ENCODE assay signal across 17 cellular contexts in the genomic region with DNA sequence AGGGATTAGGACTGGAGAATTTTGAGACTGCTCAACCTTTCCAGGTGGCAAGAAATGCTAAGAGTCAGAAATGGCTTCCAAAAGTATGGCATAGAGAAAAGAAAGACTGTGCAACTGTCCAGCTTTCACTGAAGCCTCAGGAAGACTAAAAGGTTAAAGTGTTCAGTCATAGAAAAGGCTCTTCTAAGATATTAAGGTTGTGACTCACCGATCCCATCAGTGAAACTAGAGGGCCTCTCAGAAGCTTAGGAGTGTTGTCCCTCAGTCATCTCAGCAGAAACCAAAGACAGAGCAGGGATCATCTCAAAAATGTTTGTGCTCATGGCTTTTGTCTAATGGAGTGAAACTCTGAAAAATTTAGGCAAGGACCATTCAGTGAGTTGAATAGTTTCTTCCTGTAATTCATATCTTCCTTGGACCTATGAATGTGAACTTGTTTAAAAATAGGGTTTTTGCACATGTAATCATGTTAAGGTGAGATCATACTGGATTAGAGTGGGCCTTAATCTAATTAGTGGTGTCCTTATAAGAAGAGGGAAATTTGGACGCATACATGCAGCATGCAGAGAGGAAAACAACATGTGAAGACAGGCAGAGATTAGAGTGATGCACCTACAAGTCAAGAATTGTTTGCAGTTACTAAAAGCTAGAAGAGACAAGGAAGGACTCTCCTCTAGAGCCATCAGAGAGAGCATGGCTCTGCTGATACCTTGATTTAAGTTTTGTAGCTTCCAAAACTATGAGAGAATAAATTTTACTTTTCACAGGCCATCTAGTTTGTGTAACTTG.
A peak's percentile ranks its signal among the peaks of the same experiment; 100 is the strongest.
DNase-seq lines count a peak whose midpoint lies in the region; ATAC-seq and TF ChIP-seq lines count a peak whose summit lies in the region.
"Had no signal": no experiment of that assay in that cellular context is flagged by ENCODE, and none has a peak within 500 bp of the region (broad histone marks: within the 10 kb centered on the region; RNA-seq: fewer than 3 reads in every experiment).

No MANE protein-coding gene starts in this region.

- no peak overlapping the region for H3K9ac ChIP-seq in Karpas-422 (ENCODE audit: low read length)

- POLR2A ChIA-PET in A673 (lab: Charles Lee; ENCODE audit: low non-redundant PET), result no interaction called here

- H3K4me1 Mint-ChIP-seq in HFFc6 (ENCODE audit: low read depth), result peaks cover 55% of the 10 kb centered on the region
- H3K4me1 Mint-ChIP-seq: activated CD4-positive, alpha-beta T cell treated with anti-CD3 and anti-CD28 coated beads for 36 hours; T-helper 17 cell had no signal

- H3K27ac ChIP-seq in A673 (ENCODE audit: low read depth, low read length, poor library complexity, severe bottlenecking), result no peak overlapping the region
- H3K27ac ChIP-seq in Karpas-422 (ENCODE audit: low read length), result no peak overlapping the region
- H3K27ac ChIP-seq: neutrophil, vagina had no signal

- H3K9me3 ChIP-seq in A673 (ENCODE audit: low read depth, low read length, poor library complexity, severe bottlenecking), result no peaks in the 10 kb centered on the region
- H3K9me3 ChIP-seq in Karpas-422 (ENCODE audit: low read length), result no peaks in the 10 kb centered on the region
- H3K9me3 ChIP-seq: HAP-1, neutrophil, vagina had no signal

- peak overlapping the region; percentile 47 for H3K27ac Mint-ChIP-seq in HFFc6
- H3K27ac Mint-ChIP-seq: activated CD4-positive, alpha-beta T cell treated with anti-CD3 and anti-CD28 coated beads for 36 hours; T-helper 17 cell had no signal

- ATAC-seq in left ventricle myocardium superior (no peak), GM21825 (IDR thresholded peaks at IDR 0.05; ENCODE audit: unreplicated experiment) (no peak), GM21723 (IDR thresholded peaks at IDR 0.05; ENCODE audit: unreplicated experiment) (no peak)
- ATAC-seq: activated CD4-positive, alpha-beta T cell treated with anti-CD3 and anti-CD28 coated beads for 36 hours; T-helper 17 cell had no signal

- no peak for TF ChIP-seq CTCF in A673 (conservative IDR thresholded peaks at IDR 0.05; ENCODE audit: low read depth, low read length)
- TF ChIP-seq CTCF in HFFc6 (IDR thresholded peaks at IDR 0.05), result no peak
- no peak for TF ChIP-seq CTCF in foreskin fibroblast (IDR thresholded peaks at IDR 0.05; ENCODE audit: low read depth, low read length)

- peak overlapping the region; percentile 13; the same call in 1 of the 2 replicates for H3K4me3 Mint-ChIP-seq in HFFc6
- H3K4me3 Mint-ChIP-seq: activated CD4-positive, alpha-beta T cell treated with anti-CD3 and anti-CD28 coated beads for 36 hours; T-helper 17 cell had no signal

- H3K9me2 ChIP-seq in Karpas-422 (replicated peaks; ENCODE audit: insufficient read depth, low read length), result no peaks in the 10 kb centered on the region

- no peak overlapping the region for H3K4me2 ChIP-seq in Karpas-422 (ENCODE audit: low read depth, low read length, poor library complexity, severe bottlenecking)

- intact Hi-C loops in A673 (cut with micrococcal nuclease; ENCODE audit: unreplicated experiment), result no loop called here
- intact Hi-C loops in left ventricle myocardium superior (cut with micrococcal nuclease), result no loop called here

- H3K9me3 Mint-ChIP-seq in HFFc6, result no peaks in the 10 kb centered on the region

- no peak overlapping the region for H2AFZ ChIP-seq in Karpas-422 (ENCODE audit: low read length)

- BruUV-seq in A673 (replicated peaks; lab: Mats Ljungman, UMichigan), result no TSS peak

- H3K4me3 ChIP-seq in A673 (ENCODE audit: low read depth, low read length, poor library complexity, severe bottlenecking), result no peak overlapping the region
- H3K4me3 ChIP-seq in foreskin fibroblast (ENCODE audit: low read depth in 1 of 2, low read length in 2 of 2), result no peak overlapping the region
- H3K4me3 ChIP-seq in Karpas-422 (ENCODE audit: low read length), result no peak overlapping the region
- H3K4me3 ChIP-seq: HAP-1, vagina had no signal

- H3K27me3 ChIP-seq in A673 (replicated peaks; ENCODE audit: insufficient read depth, low read depth, low read length, poor library complexity) (no peaks in the 10 kb centered on the region), Karpas-422 (ENCODE audit: low read length) (no peaks in the 10 kb centered on the region)
- H3K27me3 ChIP-seq: neutrophil, vagina had no signal

- CTCF ChIA-PET in A673 (lab: Charles Lee), result interaction anchor here (0.5 kb wide), 1 partner anchor 1454 kb away, joined by 3 read pairs; the partner anchor contains the start of genes DNAI4 and MIER1

- H3K36me3 Mint-ChIP-seq in HFFc6 (ENCODE audit: low read depth), result no peaks in the 10 kb centered on the region

- H3K4me1 ChIP-seq in A673 (ENCODE audit: insufficient read depth, low read length, poor library complexity, severe bottlenecking) (peaks cover 6% of the 10 kb centered on the region), Karpas-422 (ENCODE audit: low read length) (no peaks in the 10 kb centered on the region)
- H3K4me1 ChIP-seq: HAP-1, vagina had no signal

- H3K27me3 Mint-ChIP-seq in HFFc6 (ENCODE audit: insufficient read depth), result no peaks in the 10 kb centered on the region
- H3K27me3 Mint-ChIP-seq: activated CD4-positive, alpha-beta T cell treated with anti-CD3 and anti-CD28 coated beads for 36 hours; T-helper 17 cell had no signal

- DNase-seq in A673 (ENCODE audit: low spot score), result peak; percentile 11
- peak; percentile 61 for DNase-seq in HFFc6
- peak; percentile 44 for DNase-seq in amniotic epithelial cell (ENCODE audit: low read depth)
- DNase-seq in foreskin fibroblast, result peak; percentile 65 to 81
- no peak for DNase-seq in left ventricle myocardium superior
- DNase-seq in Karpas-422, result no peak
- DNase-seq: activated CD4-positive, alpha-beta T cell treated with anti-CD3 and anti-CD28 coated beads for 36 hours; KG1; NCI-H526 treated with DMSO at 0.1 percent for 48 hours; RPMI8226; stimulated activated naive CD4-positive, alpha-beta T cell treated with Interleukin-2 at 50 U/mL for 16 hours; T-helper 17 cell had no signal

- no peaks in the 10 kb centered on the region for H4K20me1 ChIP-seq in Karpas-422 (ENCODE audit: insufficient read depth, low read depth, low read length)

- H3K36me3 ChIP-seq in A673 (ENCODE audit: insufficient read depth, low read length, poor library complexity, severe bottlenecking), result no peaks in the 10 kb centered on the region
- no peaks in the 10 kb centered on the region for H3K36me3 ChIP-seq in Karpas-422 (ENCODE audit: insufficient read depth, low read length)
- H3K36me3 ChIP-seq: HAP-1, neutrophil, vagina had no signal

- no peaks in the 10 kb centered on the region for H3K79me2 ChIP-seq in Karpas-422 (ENCODE audit: low read length)

Comparison
In these comparisons a context has a peak if more than half of its experiments do, and no peak if none do; other contexts are left out.
1. DNase-seq: peak in A673 (single experiment), HFFc6 (single experiment), amniotic epithelial cell (single experiment) and foreskin fibroblast (2 of 2); none in left ventricle myocardium superior (single experiment) and Karpas-422 (single experiment).